In the genomic region with DNA sequence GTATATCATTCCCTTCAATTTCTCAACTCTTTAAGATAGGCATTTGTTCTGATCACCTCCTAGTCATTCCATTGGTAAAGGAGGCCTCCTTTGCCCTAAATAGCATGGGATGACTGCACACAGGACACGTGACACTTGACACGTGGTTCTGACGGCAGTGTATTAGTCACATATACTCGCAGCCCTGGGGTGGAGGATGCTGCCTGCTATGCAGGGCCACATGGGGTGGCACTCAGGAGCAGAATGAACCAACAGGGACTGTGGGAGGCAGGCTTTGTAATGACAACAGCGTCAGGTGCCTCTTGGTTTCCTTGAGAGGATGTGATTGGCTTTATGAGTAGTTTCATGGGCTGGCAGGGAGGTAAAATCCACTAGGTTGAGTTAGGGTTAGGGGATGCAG, we compare ENCODE assay signal across 1 cellular context.
TF ChIP-seq lines count a peak whose summit lies in the region.

No MANE protein-coding gene starts in this region.

TF ChIP-seq in K562, 482 proteins besides CTCF, POLR2A, EP300 and RAD21 (continues in another document):
- TF ChIP-seq, protein P1, sequence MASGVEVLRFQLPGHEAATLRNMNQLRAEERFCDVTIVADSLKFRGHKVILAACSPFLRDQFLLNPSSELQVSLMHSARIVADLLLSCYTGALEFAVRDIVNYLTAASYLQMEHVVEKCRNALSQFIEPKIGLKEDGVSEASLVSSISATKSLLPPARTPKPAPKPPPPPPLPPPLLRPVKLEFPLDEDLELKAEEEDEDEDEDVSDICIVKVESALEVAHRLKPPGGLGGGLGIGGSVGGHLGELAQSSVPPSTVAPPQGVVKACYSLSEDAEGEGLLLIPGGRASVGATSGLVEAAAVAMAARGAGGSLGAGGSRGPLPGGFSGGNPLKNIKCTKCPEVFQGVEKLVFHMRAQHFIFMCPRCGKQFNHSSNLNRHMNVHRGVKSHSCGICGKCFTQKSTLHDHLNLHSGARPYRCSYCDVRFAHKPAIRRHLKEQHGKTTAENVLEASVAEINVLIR (CRISPR knock-in tag; IDR thresholded peaks at IDR 0.05) = 0 out of 2 replicates have a peak, but pooled peaks have one; percentile 37
- TF ChIP-seq, protein P2, sequence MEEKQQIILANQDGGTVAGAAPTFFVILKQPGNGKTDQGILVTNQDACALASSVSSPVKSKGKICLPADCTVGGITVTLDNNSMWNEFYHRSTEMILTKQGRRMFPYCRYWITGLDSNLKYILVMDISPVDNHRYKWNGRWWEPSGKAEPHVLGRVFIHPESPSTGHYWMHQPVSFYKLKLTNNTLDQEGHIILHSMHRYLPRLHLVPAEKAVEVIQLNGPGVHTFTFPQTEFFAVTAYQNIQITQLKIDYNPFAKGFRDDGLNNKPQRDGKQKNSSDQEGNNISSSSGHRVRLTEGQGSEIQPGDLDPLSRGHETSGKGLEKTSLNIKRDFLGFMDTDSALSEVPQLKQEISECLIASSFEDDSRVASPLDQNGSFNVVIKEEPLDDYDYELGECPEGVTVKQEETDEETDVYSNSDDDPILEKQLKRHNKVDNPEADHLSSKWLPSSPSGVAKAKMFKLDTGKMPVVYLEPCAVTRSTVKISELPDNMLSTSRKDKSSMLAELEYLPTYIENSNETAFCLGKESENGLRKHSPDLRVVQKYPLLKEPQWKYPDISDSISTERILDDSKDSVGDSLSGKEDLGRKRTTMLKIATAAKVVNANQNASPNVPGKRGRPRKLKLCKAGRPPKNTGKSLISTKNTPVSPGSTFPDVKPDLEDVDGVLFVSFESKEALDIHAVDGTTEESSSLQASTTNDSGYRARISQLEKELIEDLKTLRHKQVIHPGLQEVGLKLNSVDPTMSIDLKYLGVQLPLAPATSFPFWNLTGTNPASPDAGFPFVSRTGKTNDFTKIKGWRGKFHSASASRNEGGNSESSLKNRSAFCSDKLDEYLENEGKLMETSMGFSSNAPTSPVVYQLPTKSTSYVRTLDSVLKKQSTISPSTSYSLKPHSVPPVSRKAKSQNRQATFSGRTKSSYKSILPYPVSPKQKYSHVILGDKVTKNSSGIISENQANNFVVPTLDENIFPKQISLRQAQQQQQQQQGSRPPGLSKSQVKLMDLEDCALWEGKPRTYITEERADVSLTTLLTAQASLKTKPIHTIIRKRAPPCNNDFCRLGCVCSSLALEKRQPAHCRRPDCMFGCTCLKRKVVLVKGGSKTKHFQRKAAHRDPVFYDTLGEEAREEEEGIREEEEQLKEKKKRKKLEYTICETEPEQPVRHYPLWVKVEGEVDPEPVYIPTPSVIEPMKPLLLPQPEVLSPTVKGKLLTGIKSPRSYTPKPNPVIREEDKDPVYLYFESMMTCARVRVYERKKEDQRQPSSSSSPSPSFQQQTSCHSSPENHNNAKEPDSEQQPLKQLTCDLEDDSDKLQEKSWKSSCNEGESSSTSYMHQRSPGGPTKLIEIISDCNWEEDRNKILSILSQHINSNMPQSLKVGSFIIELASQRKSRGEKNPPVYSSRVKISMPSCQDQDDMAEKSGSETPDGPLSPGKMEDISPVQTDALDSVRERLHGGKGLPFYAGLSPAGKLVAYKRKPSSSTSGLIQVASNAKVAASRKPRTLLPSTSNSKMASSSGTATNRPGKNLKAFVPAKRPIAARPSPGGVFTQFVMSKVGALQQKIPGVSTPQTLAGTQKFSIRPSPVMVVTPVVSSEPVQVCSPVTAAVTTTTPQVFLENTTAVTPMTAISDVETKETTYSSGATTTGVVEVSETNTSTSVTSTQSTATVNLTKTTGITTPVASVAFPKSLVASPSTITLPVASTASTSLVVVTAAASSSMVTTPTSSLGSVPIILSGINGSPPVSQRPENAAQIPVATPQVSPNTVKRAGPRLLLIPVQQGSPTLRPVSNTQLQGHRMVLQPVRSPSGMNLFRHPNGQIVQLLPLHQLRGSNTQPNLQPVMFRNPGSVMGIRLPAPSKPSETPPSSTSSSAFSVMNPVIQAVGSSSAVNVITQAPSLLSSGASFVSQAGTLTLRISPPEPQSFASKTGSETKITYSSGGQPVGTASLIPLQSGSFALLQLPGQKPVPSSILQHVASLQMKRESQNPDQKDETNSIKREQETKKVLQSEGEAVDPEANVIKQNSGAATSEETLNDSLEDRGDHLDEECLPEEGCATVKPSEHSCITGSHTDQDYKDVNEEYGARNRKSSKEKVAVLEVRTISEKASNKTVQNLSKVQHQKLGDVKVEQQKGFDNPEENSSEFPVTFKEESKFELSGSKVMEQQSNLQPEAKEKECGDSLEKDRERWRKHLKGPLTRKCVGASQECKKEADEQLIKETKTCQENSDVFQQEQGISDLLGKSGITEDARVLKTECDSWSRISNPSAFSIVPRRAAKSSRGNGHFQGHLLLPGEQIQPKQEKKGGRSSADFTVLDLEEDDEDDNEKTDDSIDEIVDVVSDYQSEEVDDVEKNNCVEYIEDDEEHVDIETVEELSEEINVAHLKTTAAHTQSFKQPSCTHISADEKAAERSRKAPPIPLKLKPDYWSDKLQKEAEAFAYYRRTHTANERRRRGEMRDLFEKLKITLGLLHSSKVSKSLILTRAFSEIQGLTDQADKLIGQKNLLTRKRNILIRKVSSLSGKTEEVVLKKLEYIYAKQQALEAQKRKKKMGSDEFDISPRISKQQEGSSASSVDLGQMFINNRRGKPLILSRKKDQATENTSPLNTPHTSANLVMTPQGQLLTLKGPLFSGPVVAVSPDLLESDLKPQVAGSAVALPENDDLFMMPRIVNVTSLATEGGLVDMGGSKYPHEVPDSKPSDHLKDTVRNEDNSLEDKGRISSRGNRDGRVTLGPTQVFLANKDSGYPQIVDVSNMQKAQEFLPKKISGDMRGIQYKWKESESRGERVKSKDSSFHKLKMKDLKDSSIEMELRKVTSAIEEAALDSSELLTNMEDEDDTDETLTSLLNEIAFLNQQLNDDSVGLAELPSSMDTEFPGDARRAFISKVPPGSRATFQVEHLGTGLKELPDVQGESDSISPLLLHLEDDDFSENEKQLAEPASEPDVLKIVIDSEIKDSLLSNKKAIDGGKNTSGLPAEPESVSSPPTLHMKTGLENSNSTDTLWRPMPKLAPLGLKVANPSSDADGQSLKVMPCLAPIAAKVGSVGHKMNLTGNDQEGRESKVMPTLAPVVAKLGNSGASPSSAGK (IDR thresholded peaks at IDR 0.05) = peak; percentile 64
- peak; percentile 88 for TF ChIP-seq RAD51 (IDR thresholded peaks at IDR 0.05; ENCODE audit: borderline replicate concordance, low read depth)
- no peak for TF ChIP-seq FUS (optimal IDR thresholded peaks at IDR 0.05; ENCODE audit: low read depth, low read length)
- TF ChIP-seq RNF2 (IDR thresholded peaks at IDR 0.05) = no peak
- TF ChIP-seq, protein P3, sequence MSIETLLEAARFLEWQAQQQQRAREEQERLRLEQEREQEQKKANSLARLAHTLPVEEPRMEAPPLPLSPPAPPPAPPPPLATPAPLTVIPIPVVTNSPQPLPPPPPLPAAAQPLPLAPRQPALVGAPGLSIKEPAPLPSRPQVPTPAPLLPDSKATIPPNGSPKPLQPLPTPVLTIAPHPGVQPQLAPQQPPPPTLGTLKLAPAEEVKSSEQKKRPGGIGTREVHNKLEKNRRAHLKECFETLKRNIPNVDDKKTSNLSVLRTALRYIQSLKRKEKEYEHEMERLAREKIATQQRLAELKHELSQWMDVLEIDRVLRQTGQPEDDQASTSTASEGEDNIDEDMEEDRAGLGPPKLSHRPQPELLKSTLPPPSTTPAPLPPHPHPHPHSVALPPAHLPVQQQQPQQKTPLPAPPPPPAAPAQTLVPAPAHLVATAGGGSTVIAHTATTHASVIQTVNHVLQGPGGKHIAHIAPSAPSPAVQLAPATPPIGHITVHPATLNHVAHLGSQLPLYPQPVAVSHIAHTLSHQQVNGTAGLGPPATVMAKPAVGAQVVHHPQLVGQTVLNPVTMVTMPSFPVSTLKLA (conservative IDR thresholded peaks at IDR 0.05) = peak in 1 of 2 experiments; percentile 45; a peak in 3 of 4 replicates
- TF ChIP-seq ATF4 (CRISPR knock-in tag; IDR thresholded peaks at IDR 0.05) = no peak
- TF ChIP-seq TFE3 (CRISPR knock-in tag; IDR thresholded peaks at IDR 0.05) = peak; percentile 82
- TF ChIP-seq ZNF121 (CRISPR knock-in tag; conservative IDR thresholded peaks at IDR 0.05) = no peak
- TF ChIP-seq, protein P4, sequence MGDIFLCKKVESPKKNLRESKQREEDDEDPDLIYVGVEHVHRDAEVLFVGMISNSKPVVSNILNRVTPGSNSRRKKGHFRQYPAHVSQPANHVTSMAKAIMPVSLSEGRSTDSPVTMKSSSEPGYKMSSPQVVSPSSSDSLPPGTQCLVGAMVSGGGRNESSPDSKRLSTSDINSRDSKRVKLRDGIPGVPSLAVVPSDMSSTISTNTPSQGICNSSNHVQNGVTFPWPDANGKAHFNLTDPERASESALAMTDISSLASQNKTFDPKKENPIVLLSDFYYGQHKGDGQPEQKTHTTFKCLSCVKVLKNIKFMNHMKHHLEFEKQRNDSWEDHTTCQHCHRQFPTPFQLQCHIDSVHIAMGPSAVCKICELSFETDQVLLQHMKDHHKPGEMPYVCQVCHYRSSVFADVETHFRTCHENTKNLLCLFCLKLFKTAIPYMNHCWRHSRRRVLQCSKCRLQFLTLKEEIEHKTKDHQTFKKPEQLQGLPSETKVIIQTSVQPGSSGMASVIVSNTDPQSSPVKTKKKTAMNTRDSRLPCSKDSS (IDR thresholded peaks at IDR 0.05; ENCODE audit: low read depth, partially characterized antibody) = no peak
- no peak for TF ChIP-seq MYC (IDR thresholded peaks at IDR 0.05; ENCODE audit: low read depth, low read length)
- no peak for TF ChIP-seq MYC (CRISPR knock-in tag; IDR thresholded peaks at IDR 0.05; ENCODE audit: borderline replicate concordance, low read depth)
- TF ChIP-seq MBD2 (IDR thresholded peaks at IDR 0.05; ENCODE audit: borderline replicate concordance, low read depth) = no peak
- no peak for TF ChIP-seq ILK (tag; IDR thresholded peaks at IDR 0.05; ENCODE audit: borderline replicate concordance, low read depth)
- no peak for TF ChIP-seq HOXB6 (CRISPR knock-in tag; IDR thresholded peaks at IDR 0.05; ENCODE audit: borderline replicate concordance)
- no peak for TF ChIP-seq SRSF3 (IDR thresholded peaks at IDR 0.05; ENCODE audit: insufficient read depth, low read length)
- no peak for TF ChIP-seq PHB (CRISPR knock-in tag; IDR thresholded peaks at IDR 0.05)
- TF ChIP-seq, protein P5, sequence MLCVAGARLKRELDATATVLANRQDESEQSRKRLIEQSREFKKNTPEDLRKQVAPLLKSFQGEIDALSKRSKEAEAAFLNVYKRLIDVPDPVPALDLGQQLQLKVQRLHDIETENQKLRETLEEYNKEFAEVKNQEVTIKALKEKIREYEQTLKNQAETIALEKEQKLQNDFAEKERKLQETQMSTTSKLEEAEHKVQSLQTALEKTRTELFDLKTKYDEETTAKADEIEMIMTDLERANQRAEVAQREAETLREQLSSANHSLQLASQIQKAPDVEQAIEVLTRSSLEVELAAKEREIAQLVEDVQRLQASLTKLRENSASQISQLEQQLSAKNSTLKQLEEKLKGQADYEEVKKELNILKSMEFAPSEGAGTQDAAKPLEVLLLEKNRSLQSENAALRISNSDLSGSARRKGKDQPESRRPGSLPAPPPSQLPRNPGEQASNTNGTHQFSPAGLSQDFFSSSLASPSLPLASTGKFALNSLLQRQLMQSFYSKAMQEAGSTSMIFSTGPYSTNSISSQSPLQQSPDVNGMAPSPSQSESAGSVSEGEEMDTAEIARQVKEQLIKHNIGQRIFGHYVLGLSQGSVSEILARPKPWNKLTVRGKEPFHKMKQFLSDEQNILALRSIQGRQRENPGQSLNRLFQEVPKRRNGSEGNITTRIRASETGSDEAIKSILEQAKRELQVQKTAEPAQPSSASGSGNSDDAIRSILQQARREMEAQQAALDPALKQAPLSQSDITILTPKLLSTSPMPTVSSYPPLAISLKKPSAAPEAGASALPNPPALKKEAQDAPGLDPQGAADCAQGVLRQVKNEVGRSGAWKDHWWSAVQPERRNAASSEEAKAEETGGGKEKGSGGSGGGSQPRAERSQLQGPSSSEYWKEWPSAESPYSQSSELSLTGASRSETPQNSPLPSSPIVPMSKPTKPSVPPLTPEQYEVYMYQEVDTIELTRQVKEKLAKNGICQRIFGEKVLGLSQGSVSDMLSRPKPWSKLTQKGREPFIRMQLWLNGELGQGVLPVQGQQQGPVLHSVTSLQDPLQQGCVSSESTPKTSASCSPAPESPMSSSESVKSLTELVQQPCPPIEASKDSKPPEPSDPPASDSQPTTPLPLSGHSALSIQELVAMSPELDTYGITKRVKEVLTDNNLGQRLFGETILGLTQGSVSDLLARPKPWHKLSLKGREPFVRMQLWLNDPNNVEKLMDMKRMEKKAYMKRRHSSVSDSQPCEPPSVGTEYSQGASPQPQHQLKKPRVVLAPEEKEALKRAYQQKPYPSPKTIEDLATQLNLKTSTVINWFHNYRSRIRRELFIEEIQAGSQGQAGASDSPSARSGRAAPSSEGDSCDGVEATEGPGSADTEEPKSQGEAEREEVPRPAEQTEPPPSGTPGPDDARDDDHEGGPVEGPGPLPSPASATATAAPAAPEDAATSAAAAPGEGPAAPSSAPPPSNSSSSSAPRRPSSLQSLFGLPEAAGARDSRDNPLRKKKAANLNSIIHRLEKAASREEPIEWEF (CRISPR knock-in tag; IDR thresholded peaks at IDR 0.05) = no peak
- TF ChIP-seq ZFP30 (CRISPR knock-in tag; IDR thresholded peaks at IDR 0.05; ENCODE audit: borderline replicate concordance) = no peak
- TF ChIP-seq, protein P6, sequence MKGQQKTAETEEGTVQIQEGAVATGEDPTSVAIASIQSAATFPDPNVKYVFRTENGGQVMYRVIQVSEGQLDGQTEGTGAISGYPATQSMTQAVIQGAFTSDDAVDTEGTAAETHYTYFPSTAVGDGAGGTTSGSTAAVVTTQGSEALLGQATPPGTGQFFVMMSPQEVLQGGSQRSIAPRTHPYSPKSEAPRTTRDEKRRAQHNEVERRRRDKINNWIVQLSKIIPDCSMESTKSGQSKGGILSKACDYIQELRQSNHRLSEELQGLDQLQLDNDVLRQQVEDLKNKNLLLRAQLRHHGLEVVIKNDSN (CRISPR knock-in tag; IDR thresholded peaks at IDR 0.05) = peak; percentile 82
- no peak for TF ChIP-seq SRSF9 (IDR thresholded peaks at IDR 0.05; ENCODE audit: borderline replicate concordance, low read depth, low read length)
- no peak for TF ChIP-seq BDP1 (IDR thresholded peaks at IDR 0.05; ENCODE audit: insufficient read depth, insufficient read length)
- TF ChIP-seq FOSL1 (tag; conservative IDR thresholded peaks at IDR 0.05) = peak; percentile 52
- TF ChIP-seq, protein P7, sequence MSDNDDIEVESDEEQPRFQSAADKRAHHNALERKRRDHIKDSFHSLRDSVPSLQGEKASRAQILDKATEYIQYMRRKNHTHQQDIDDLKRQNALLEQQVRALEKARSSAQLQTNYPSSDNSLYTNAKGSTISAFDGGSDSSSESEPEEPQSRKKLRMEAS (CRISPR knock-in tag; IDR thresholded peaks at IDR 0.05) = peak; percentile 36; the same call in 1 of the 2 replicates
- TF ChIP-seq L3MBTL2 (IDR thresholded peaks at IDR 0.05) = peak; percentile 61
- no peak for TF ChIP-seq TGIF2 (CRISPR knock-in tag; IDR thresholded peaks at IDR 0.05)
